8 cellular contexts compared by ENCODE assay signal in the genomic region with DNA sequence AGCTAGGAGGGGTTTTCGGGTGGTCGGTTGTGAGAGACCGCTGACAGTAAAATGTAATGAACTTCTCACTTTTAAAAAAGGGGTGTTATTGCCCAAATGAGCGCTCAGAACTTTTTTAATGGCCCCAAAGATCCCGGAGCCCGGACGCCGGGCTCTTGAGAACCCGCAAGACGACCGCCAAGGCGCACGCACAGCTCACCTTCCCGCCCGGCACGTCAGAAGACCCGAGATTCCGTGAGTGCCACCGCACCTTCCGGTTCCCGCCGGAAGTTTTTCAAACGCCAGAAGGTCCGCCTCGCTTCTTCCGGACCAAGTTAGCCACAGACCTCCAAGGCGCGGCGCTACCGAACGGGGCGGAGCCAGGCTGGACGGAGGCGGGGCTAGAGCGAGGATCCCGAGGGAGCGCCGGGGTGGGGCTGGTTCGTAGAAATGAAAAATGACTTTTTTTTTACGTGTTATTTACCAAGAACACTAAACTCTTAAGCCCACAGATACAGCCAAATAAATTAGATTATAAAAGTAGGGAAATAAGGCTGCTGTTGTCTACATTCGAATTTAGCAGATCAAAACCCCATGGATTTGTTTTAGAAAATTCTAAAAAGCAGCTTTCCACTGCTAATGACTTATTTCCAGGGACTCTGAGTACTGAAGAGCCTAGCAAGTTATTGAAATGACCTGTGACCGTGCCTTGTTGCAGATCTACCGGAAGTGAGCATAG. TPM values are rescaled to one million over a fixed set of nuclear protein-coding genes. Genes with fewer than 3 reads are reported as not detected.
A peak's percentile ranks its signal among the peaks of the same experiment; 100 is the strongest.
DNase-seq lines count a peak whose midpoint lies in the region; ATAC-seq, FAIRE-seq and TF ChIP-seq lines count a peak whose summit lies in the region.

A gene with protein sequence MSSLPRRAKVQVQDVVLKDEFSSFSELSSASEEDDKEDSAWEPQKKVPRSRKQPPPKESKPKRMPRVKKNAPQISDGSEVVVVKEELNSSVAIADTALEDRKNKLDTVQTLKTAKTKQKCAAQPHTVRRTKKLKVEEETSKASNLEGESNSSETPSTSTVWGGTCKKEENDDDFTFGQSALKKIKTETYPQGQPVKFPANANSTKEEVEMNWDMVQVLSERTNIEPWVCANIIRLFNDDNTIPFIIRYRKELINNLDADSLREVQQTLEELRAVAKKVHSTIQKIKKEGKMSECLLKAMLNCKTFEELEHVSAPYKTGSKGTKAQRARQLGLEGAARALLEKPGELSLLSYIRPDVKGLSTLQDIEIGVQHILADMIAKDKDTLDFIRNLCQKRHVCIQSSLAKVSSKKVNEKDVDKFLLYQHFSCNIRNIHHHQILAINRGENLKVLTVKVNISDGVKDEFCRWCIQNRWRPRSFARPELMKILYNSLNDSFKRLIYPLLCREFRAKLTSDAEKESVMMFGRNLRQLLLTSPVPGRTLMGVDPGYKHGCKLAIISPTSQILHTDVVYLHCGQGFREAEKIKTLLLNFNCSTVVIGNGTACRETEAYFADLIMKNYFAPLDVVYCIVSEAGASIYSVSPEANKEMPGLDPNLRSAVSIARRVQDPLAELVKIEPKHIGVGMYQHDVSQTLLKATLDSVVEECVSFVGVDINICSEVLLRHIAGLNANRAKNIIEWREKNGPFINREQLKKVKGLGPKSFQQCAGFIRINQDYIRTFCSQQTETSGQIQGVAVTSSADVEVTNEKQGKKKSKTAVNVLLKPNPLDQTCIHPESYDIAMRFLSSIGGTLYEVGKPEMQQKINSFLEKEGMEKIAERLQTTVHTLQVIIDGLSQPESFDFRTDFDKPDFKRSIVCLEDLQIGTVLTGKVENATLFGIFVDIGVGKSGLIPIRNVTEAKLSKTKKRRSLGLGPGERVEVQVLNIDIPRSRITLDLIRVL (minus strand): TSS at position 248 of the 718 bp plus-strand sequence. CDS start 5,826 bp downstream, outside the sequence.

- BruUV-seq in OCI-LY7 (replicated peaks; lab: Mats Ljungman, UMichigan) (no TSS peak), endothelial cell of umbilical vein (replicated peaks; lab: Mats Ljungman, UMichigan) (TSS peak; percentile 82)

- POLR2A ChIA-PET in OCI-LY7 (lab: Charles Lee) (interaction anchor here (0.6 to 1.1 kb wide), 8 partner anchors 14 to 233 kb away, joined by 3 to 7 read pairs (median 3); no protein-coding TSS in a partner anchor), endothelial cell of umbilical vein (lab: Charles Lee) (interaction anchor here (0.7 kb wide), 1 partner anchor 324 kb away, joined by 3 read pairs; no protein-coding TSS in a partner anchor)

- H3K27ac ChIP-seq in OCI-LY7 (ENCODE audit: low read depth, low read length, poor library complexity, severe bottlenecking): peak within 1 kb of the TSS; percentile 80
- H3K27ac ChIP-seq in endothelial cell of umbilical vein (ENCODE audit: insufficient read depth, low read depth, low read length): peak within 1 kb of the TSS; percentile 94

- no peaks in the 10 kb centered on the region for H3K9me1 ChIP-seq in endothelial cell of umbilical vein (replicated peaks; ENCODE audit: control insufficient read depth, extremely low read depth, insufficient read depth, low read length)

- peak; percentile 0 for TF ChIP-seq CTCF in D721Med (IDR thresholded peaks at IDR 0.05; ENCODE audit: insufficient read depth, missing control alignments)
- TF ChIP-seq CTCF in OCI-LY7 (conservative IDR thresholded peaks at IDR 0.05; ENCODE audit: low read length): no peak
- no peak for TF ChIP-seq CTCF in endothelial cell of umbilical vein (IDR thresholded peaks at IDR 0.05; ENCODE audit: extremely low read depth in 1 of 2, insufficient read depth in 1 of 2, low read depth in 1 of 2, low read length in 2 of 2)

- H2AFZ ChIP-seq in OCI-LY7 (ENCODE audit: low read length) (peak within 1 kb of the TSS; percentile 98), endothelial cell of umbilical vein (ENCODE audit: low read depth, low read length) (peak within 1 kb of the TSS; percentile 82)

- CTCF ChIA-PET in OCI-LY7 (lab: Charles Lee; ENCODE audit: unreplicated experiment) (interaction anchor here (0.6 kb wide), 1 partner anchor 741 kb away, joined by 3 read pairs; no protein-coding TSS in a partner anchor), endothelial cell of umbilical vein (lab: Charles Lee) (interaction anchor here (0.7 to 2.5 kb wide), 8 partner anchors 9 to 630 kb away, joined by 3 to 23 read pairs (median 4); no protein-coding TSS in a partner anchor)

- dilution Hi-C loops in endothelial cell of umbilical vein (cut with MboI; ENCODE audit: extremely low pct_ligation_motif_present, low sequenced_read_pairs): no loop called here

- intact Hi-C loops in OCI-LY7 (cut with micrococcal nuclease; ENCODE audit: unreplicated experiment) (no loop called here), endothelial cell of umbilical vein (cut with micrococcal nuclease) (no loop called here)

- peak; percentile 57 for DNase-seq in D721Med (ENCODE audit: insufficient read length, low spot score)
- peak; percentile 39 for DNase-seq in HuH-7.5 (ENCODE audit: low spot score)
- DNase-seq in OCI-LY7 (ENCODE audit: low spot score): peak; percentile 95
- DNase-seq in activated T-cell treated with anti-CD3 and anti-CD28 coated beads for 1 hour (ENCODE audit: low read depth): peak; percentile 72
- peak; percentile 94 for DNase-seq in endothelial cell of umbilical vein (ENCODE audit: low read depth, low spot score)
- DNase-seq in middle frontal gyrus (ENCODE audit: extremely low spot score, low spot score): peak; percentile 91
- DNase-seq in stimulated activated CD8-positive, alpha-beta memory T cell treated with anti-CD3 and anti-CD28 coated beads, Interleukin-2, amount 100 ng/mL, for 48 hours (ENCODE audit: low read depth in 2 of 2): peak; percentile 86 to 92

- H3K9me2 ChIP-seq in OCI-LY7 (ENCODE audit: insufficient read depth, low read length): no peaks in the 10 kb centered on the region

- no peaks in the 10 kb centered on the region for H3K27me3 ChIP-seq in endothelial cell of umbilical vein (ENCODE audit: control insufficient read depth in 2 of 2, insufficient read depth in 2 of 2, low read length in 2 of 2)

- H4K20me1 ChIP-seq in OCI-LY7 (ENCODE audit: insufficient read depth, low read length): peaks cover 7% of the 10 kb centered on the region; the same call in 1 of the 2 replicates
- H4K20me1 ChIP-seq in endothelial cell of umbilical vein (replicated peaks; ENCODE audit: control insufficient read depth, extremely low read depth, insufficient read depth, low read length): no peaks in the 10 kb centered on the region

- peak within 1 kb of the TSS; percentile 96 for H3K4me2 ChIP-seq in OCI-LY7 (ENCODE audit: low read length)
- H3K4me2 ChIP-seq in endothelial cell of umbilical vein (ENCODE audit: insufficient read depth, low read length): peak within 1 kb of the TSS; percentile 96

- no peaks in the 10 kb centered on the region for H3K9me3 ChIP-seq in OCI-LY7 (ENCODE audit: low read length)
- H3K9me3 ChIP-seq in endothelial cell of umbilical vein (replicated peaks; ENCODE audit: control insufficient read depth, insufficient read depth, low read length): no peaks in the 10 kb centered on the region

- peak; percentile 92 for ATAC-seq in GM21526 (IDR thresholded peaks at IDR 0.05; ENCODE audit: low FRiP score, unreplicated experiment)

- H3K36me3 ChIP-seq in OCI-LY7 (ENCODE audit: insufficient read depth, low read length) (no peaks in the 10 kb centered on the region), endothelial cell of umbilical vein (ENCODE audit: control insufficient read depth in 2 of 2, extremely low read depth in 1 of 2, insufficient read depth in 2 of 2, low read length in 2 of 2) (no peaks in the 10 kb centered on the region)

- FAIRE-seq in D721Med (lab: Jason Lieb, UNC) (no peak), endothelial cell of umbilical vein (lab: Jason Lieb, UNC) (peak; percentile 96)

- peak; percentile 93 for TF ChIP-seq POLR2A in endothelial cell of umbilical vein (IDR thresholded peaks at IDR 0.05; ENCODE audit: low read depth, low read length)

- H3K79me2 ChIP-seq in OCI-LY7 (ENCODE audit: insufficient read depth, low read depth, low read length): peaks cover 18% of the 10 kb centered on the region; the same call in 1 of the 2 replicates
- peaks cover 22% of the 10 kb centered on the region for H3K79me2 ChIP-seq in endothelial cell of umbilical vein (ENCODE audit: control insufficient read depth, insufficient read depth, low read length)

- peak within 1 kb of the TSS; percentile 85 for H3K4me3 ChIP-seq in OCI-LY7 (ENCODE audit: low read depth, low read length, poor library complexity, severe bottlenecking)
- peak within 1 kb of the TSS; percentile 74 to 92 (median 89) for H3K4me3 ChIP-seq in endothelial cell of umbilical vein (replicated peaks in 1 of 3; ENCODE audit: insufficient read depth in 1 of 3, low read depth in 1 of 3, low read length in 3 of 3)

- H3K9ac ChIP-seq in endothelial cell of umbilical vein (replicated peaks; ENCODE audit: extremely low read depth, insufficient read depth, low read length): peak within 1 kb of the TSS; percentile 89

- peaks cover 22% of the 10 kb centered on the region for H3K4me1 ChIP-seq in OCI-LY7 (ENCODE audit: insufficient read depth, low read length, poor library complexity, severe bottlenecking)
- H3K4me1 ChIP-seq in endothelial cell of umbilical vein (ENCODE audit: control insufficient read depth, extremely low read depth, insufficient read depth, low read length): peaks cover 37% of the 10 kb centered on the region

TF ChIP-seq in endothelial cell of umbilical vein, 7 proteins besides CTCF, POLR2A, EP300 and RAD21 (continues in another document):
- TF ChIP-seq GATA2 (IDR thresholded peaks at IDR 0.05; ENCODE audit: insufficient read depth, insufficient read length, low read depth, low read length): no peak
- TF ChIP-seq JUN (IDR thresholded peaks at IDR 0.05; ENCODE audit: borderline replicate concordance, insufficient read depth, insufficient read length, low read depth): no peak
- TF ChIP-seq EZH2 (IDR thresholded peaks at IDR 0.05; ENCODE audit: borderline replicate concordance, low read depth, low read length, severe bottlenecking): no peak
- TF ChIP-seq MYC (IDR thresholded peaks at IDR 0.05; ENCODE audit: low read depth, low read length): no peak
- TF ChIP-seq, protein P1, sequence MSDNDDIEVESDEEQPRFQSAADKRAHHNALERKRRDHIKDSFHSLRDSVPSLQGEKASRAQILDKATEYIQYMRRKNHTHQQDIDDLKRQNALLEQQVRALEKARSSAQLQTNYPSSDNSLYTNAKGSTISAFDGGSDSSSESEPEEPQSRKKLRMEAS (IDR thresholded peaks at IDR 0.05; ENCODE audit: insufficient read depth, insufficient read length): no peak

RNA-seq across cellular contexts. Expression of the gene that starts here (rescaled TPM):
- total RNA-seq in OCI-LY7 (2014; rRNA removed; shearing (Covaris generic)): 13.9 and 15.5 TPM in 2 replicates
- total RNA-seq in OCI-LY7 (2022) (16.0 and 17.6 TPM in 2 replicates), endothelial cell of umbilical vein (12.5 and 12.9 TPM in 2 replicates)
- polyA plus RNA-seq in endothelial cell of umbilical vein: 2.0 and 3.7 TPM in 2 replicates
- 4.3 and 5.0 TPM in 2 replicates for polyA plus RNA-seq in endothelial cell of umbilical vein (2011; cell fraction: cytosol; rRNA removed)
- polyA plus RNA-seq in endothelial cell of umbilical vein (2011; cell fraction: nucleus; rRNA removed): 8.6 and 9.5 TPM in 2 replicates
- polyA plus RNA-seq in endothelial cell of umbilical vein (2012): 10.8 and 11.9 TPM in 2 replicates
- 15.7 and 18.2 TPM in 2 replicates for polyA minus RNA-seq in endothelial cell of umbilical vein
- polyA minus RNA-seq in endothelial cell of umbilical vein (2011; cell fraction: cytosol; rRNA and poly(A)+ RNA removed): 14.0 TPM
- 32.2 and 39.4 TPM in 2 replicates for polyA minus RNA-seq in endothelial cell of umbilical vein (2011; cell fraction: nucleus; rRNA and poly(A)+ RNA removed)

Comparison
In these comparisons a context has a peak if more than half of its experiments do, and no peak if none do; other contexts are left out.
1. Peak in every context shown above with its lines: DNase-seq, ATAC-seq, H3K4me3 ChIP-seq and H3K27ac ChIP-seq.
2. DNase-seq: peak in every context shown above with its lines; median percentile 95 in OCI-LY7; 94 in endothelial cell of umbilical vein; 91 in middle frontal gyrus; 89 in stimulated activated CD8-positive, alpha-beta memory T cell treated with anti-CD3 and anti-CD28 coated beads, Interleukin-2, amount 100 ng/mL, for 48 hours; 72 in activated T-cell treated with anti-CD3 and anti-CD28 coated beads for 1 hour; 57 in D721Med; 39 in HuH-7.5.